Comparison of ENCODE assay signal across 1 cellular context in genomic region chr13:110589991-110590390, GRCh38.
TF ChIP-seq lines count a peak whose summit lies in the region.

No MANE protein-coding gene starts in this region.

TF ChIP-seq in K562, 482 proteins besides CTCF, POLR2A, EP300 and RAD21 (continued from another document):
- TF ChIP-seq CREM (IDR thresholded peaks at IDR 0.05; ENCODE audit: low read depth) (no peak), NCOA6 (IDR thresholded peaks at IDR 0.05) (no peak), SIRT6 (IDR thresholded peaks at IDR 0.05; ENCODE audit: low read depth, low read length) (no peak), TAF15 (IDR thresholded peaks at IDR 0.05; ENCODE audit: low read depth, low read length) (no peak)
